13 cellular contexts compared by ENCODE assay signal in the genomic region with DNA sequence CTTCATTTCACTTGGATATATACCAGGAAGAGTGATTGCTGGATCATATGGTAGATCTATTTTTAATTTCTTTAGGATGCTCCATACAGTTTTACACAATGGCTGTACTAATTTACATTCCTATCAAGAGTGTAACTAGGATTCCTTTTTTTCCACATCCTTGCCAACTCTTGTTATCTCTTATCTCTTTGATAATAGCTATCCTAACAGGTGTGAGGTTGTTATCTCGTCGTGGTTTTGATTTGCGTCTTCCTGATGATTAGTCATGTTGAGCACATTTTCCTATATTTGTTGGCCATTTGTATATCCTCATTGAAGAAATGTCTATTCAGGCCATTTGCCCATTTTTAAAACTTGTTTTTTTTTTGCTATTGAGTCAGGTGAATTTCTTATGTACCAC.
DNase-seq lines count a peak whose midpoint lies in the region; ATAC-seq, FAIRE-seq and TF ChIP-seq lines count a peak whose summit lies in the region.
"Had no signal": no experiment of that assay in that cellular context is flagged by ENCODE, and none has a peak within 500 bp of the region (broad histone marks: within the 10 kb centered on the region; RNA-seq: fewer than 3 reads in every experiment).

No MANE protein-coding gene starts in this region.

- H3K4me2 ChIP-seq in endothelial cell of umbilical vein (ENCODE audit: insufficient read depth, low read length) = peak overlapping the region; percentile 8

- no peak for TF ChIP-seq POLR2A in endothelial cell of umbilical vein (IDR thresholded peaks at IDR 0.05; ENCODE audit: low read depth, low read length)
- no peak for TF ChIP-seq POLR2A in GM18505 (IDR thresholded peaks at IDR 0.05; ENCODE audit: borderline replicate concordance, extremely low read depth, insufficient read depth, insufficient read length)

- H3K4me1 ChIP-seq in endothelial cell of umbilical vein (ENCODE audit: control insufficient read depth, extremely low read depth, insufficient read depth, low read length) = peaks cover 7% of the 10 kb centered on the region

- no peak overlapping the region for H3K4me3 ChIP-seq in endothelial cell of umbilical vein (replicated peaks in 1 of 3; ENCODE audit: insufficient read depth in 1 of 3, low read depth in 1 of 3, low read length in 3 of 3)

- POLR2A ChIA-PET in endothelial cell of umbilical vein (lab: Charles Lee) = no interaction called here

- H3K27ac ChIP-seq in endothelial cell of umbilical vein (ENCODE audit: insufficient read depth, low read depth, low read length) = no peak overlapping the region

- no peak for ATAC-seq in HG03457 (IDR thresholded peaks at IDR 0.05; ENCODE audit: unreplicated experiment)
- ATAC-seq in GM18505 (IDR thresholded peaks at IDR 0.05; ENCODE audit: unreplicated experiment) = no peak
- ATAC-seq: CD8-positive, alpha-beta T cell; HCT116 had no signal

- FAIRE-seq in endothelial cell of umbilical vein (lab: Jason Lieb, UNC) = peak; percentile 55
- FAIRE-seq: GM12892 had no signal

- no peaks in the 10 kb centered on the region for H3K79me2 ChIP-seq in endothelial cell of umbilical vein (ENCODE audit: control insufficient read depth, insufficient read depth, low read length)

- dilution Hi-C loops in endothelial cell of umbilical vein (cut with MboI; ENCODE audit: extremely low pct_ligation_motif_present, low sequenced_read_pairs) = no loop called here

- CTCF ChIA-PET in endothelial cell of umbilical vein (lab: Charles Lee) = no interaction called here

- no peaks in the 10 kb centered on the region for H3K27me3 ChIP-seq in endothelial cell of umbilical vein (ENCODE audit: control insufficient read depth in 2 of 2, insufficient read depth in 2 of 2, low read length in 2 of 2)

- no peaks in the 10 kb centered on the region for H3K36me3 ChIP-seq in endothelial cell of umbilical vein (ENCODE audit: control insufficient read depth in 2 of 2, extremely low read depth in 1 of 2, insufficient read depth in 2 of 2, low read length in 2 of 2)

- H3K9me1 ChIP-seq in endothelial cell of umbilical vein (replicated peaks; ENCODE audit: control insufficient read depth, extremely low read depth, insufficient read depth, low read length) = no peaks in the 10 kb centered on the region

- no peak overlapping the region for H3K9ac ChIP-seq in endothelial cell of umbilical vein (replicated peaks; ENCODE audit: extremely low read depth, insufficient read depth, low read length)

- H2AFZ ChIP-seq in endothelial cell of umbilical vein (ENCODE audit: low read depth, low read length) = no peak overlapping the region

- peak; percentile 75 for DNase-seq in NCI-H146 (lab: John Stamatoyannopoulos, UW)
- peak; percentile 50 for DNase-seq in amniotic epithelial cell (ENCODE audit: low read depth)
- peak; percentile 77 for DNase-seq in endothelial cell of umbilical vein (ENCODE audit: low read depth, low spot score)
- DNase-seq in NCI-H1092 (lab: John Stamatoyannopoulos, UW) = no peak
- no peak for DNase-seq in HK-2 (ENCODE audit: unreplicated experiment)
- DNase-seq: CD8-positive, alpha-beta T cell; COR-L47; DND-41; GDM1 had no signal

- no TSS peak for BruUV-seq in endothelial cell of umbilical vein (replicated peaks; lab: Mats Ljungman, UMichigan)

- intact Hi-C loops in endothelial cell of umbilical vein (cut with micrococcal nuclease) = no loop called here

- no peaks in the 10 kb centered on the region for H3K9me3 ChIP-seq in endothelial cell of umbilical vein (replicated peaks; ENCODE audit: control insufficient read depth, insufficient read depth, low read length)

- no peaks in the 10 kb centered on the region for H4K20me1 ChIP-seq in endothelial cell of umbilical vein (replicated peaks; ENCODE audit: control insufficient read depth, extremely low read depth, insufficient read depth, low read length)

- no peak for TF ChIP-seq CTCF in endothelial cell of umbilical vein (IDR thresholded peaks at IDR 0.05; ENCODE audit: extremely low read depth in 1 of 2, insufficient read depth in 1 of 2, low read depth in 1 of 2, low read length in 2 of 2)

TF ChIP-seq in endothelial cell of umbilical vein, 7 proteins besides CTCF, POLR2A, EP300 and RAD21:
- TF ChIP-seq JUN (IDR thresholded peaks at IDR 0.05; ENCODE audit: borderline replicate concordance, insufficient read depth, insufficient read length, low read depth) = peak; percentile 13
- no peak for TF ChIP-seq EZH2 (IDR thresholded peaks at IDR 0.05; ENCODE audit: borderline replicate concordance, low read depth, low read length, severe bottlenecking)
- no peak for TF ChIP-seq MYC (IDR thresholded peaks at IDR 0.05; ENCODE audit: low read depth, low read length)
- peak; percentile 94 for TF ChIP-seq GATA2 (IDR thresholded peaks at IDR 0.05; ENCODE audit: insufficient read depth, insufficient read length, low read depth, low read length)
- TF ChIP-seq, protein P1, sequence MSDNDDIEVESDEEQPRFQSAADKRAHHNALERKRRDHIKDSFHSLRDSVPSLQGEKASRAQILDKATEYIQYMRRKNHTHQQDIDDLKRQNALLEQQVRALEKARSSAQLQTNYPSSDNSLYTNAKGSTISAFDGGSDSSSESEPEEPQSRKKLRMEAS (IDR thresholded peaks at IDR 0.05; ENCODE audit: insufficient read depth, insufficient read length) = no peak
- TF ChIP-seq POLR2AphosphoS5 (IDR thresholded peaks at IDR 0.05; ENCODE audit: insufficient read depth, low read depth, low read length) = no peak
- peak; percentile 60 for TF ChIP-seq FOS (IDR thresholded peaks at IDR 0.05; ENCODE audit: borderline replicate concordance, insufficient read depth, low read length)

Comparison
In these comparisons a context has a peak if more than half of its experiments do, and no peak if none do; other contexts are left out.
1. DNase-seq: peak in NCI-H146 (single experiment), amniotic epithelial cell (single experiment) and endothelial cell of umbilical vein (single experiment); none in NCI-H1092 (single experiment) and HK-2 (single experiment).